8 cellular contexts compared by ENCODE assay signal in genomic region chr22:20508815-20509271, GRCh38. TPM values are rescaled to one million over a fixed set of nuclear protein-coding genes. Genes with fewer than 3 reads are reported as not detected.
DNase-seq lines count a peak whose midpoint lies in the region; ATAC-seq and TF ChIP-seq lines count a peak whose summit lies in the region.

No MANE protein-coding gene starts in this region.

- no peaks in the 10 kb centered on the region for H3K36me3 Mint-ChIP-seq in osteocyte (ENCODE audit: unreplicated experiment)

- peaks cover 53% of the 10 kb centered on the region for H3K4me1 Mint-ChIP-seq in osteocyte (ENCODE audit: unreplicated experiment)

- peak overlapping the region; percentile 95 for H3K4me3 ChIP-seq in RWPE2 (ENCODE audit: severe bottlenecking)

- H3K4me3 Mint-ChIP-seq in osteocyte (ENCODE audit: unreplicated experiment) = peak overlapping the region; percentile 90

- H3K27me3 ChIP-seq in RWPE2 (ENCODE audit: insufficient read depth, poor library complexity, severe bottlenecking) = no peaks in the 10 kb centered on the region

- H3K9me3 Mint-ChIP-seq in osteocyte (ENCODE audit: unreplicated experiment) = no peaks in the 10 kb centered on the region

- peak overlapping the region; percentile 97 for H3K27ac Mint-ChIP-seq in osteocyte (ENCODE audit: unreplicated experiment)

- H3K36me3 ChIP-seq in RWPE2 (ENCODE audit: low read depth) = peaks cover 26% of the 10 kb centered on the region

- DNase-seq in EH (ENCODE audit: low read depth) (peak; percentile 30), RWPE2 (ENCODE audit: low spot score) (no peak), epithelial cell of prostate (ENCODE audit: low read depth, low spot score) (no peak), osteocyte (ENCODE audit: extremely low spot score, unreplicated experiment) (no peak), DMS 273 treated with DMSO at 0.1 percent for 48 hours (lab: John Stamatoyannopoulos, UW) (no peak), GM10266 (ENCODE audit: extremely low spot score) (no peak)
- DNase-seq in stimulated activated CD4-positive, alpha-beta T cell treated with anti-CD3 and anti-CD28 coated beads, Interleukin-15, amount 100 ng/mL, for 24 hours = no peak

- no peak for ATAC-seq in RWPE2 (ENCODE audit: low read depth)
- ATAC-seq in GM19035 (IDR thresholded peaks at IDR 0.05; ENCODE audit: unreplicated experiment) = no peak

- H3K27ac ChIP-seq in RWPE2 (ENCODE audit: poor library complexity, severe bottlenecking) (peak overlapping the region; percentile 98), epithelial cell of prostate (peak overlapping the region; percentile 99)

- H3K4me1 ChIP-seq in RWPE2 (ENCODE audit: insufficient read depth, poor library complexity, severe bottlenecking) = peaks cover 25% of the 10 kb centered on the region

- H3K27me3 Mint-ChIP-seq in osteocyte (ENCODE audit: unreplicated experiment) = no peaks in the 10 kb centered on the region

- TF ChIP-seq CTCF in RWPE2 (IDR thresholded peaks at IDR 0.05; ENCODE audit: poor library complexity, severe bottlenecking) = no peak
- TF ChIP-seq CTCF in osteocyte (IDR thresholded peaks at IDR 0.05) = no peak
- no peak for TF ChIP-seq CTCF in GM10266 (IDR thresholded peaks at IDR 0.05; ENCODE audit: control insufficient read depth, insufficient read depth, low read depth, missing control alignments)

- no peaks in the 10 kb centered on the region for H3K9me3 ChIP-seq in RWPE2 (ENCODE audit: severe bottlenecking)

RNA-seq across cellular contexts. Expression of gene MED15, which starts 1.4 kb away (rescaled TPM):
- total RNA-seq in osteocyte = 104 TPM in 2 replicates

RNA-seq across cellular contexts. Expression of gene KLHL22, which starts 13.2 kb away (rescaled TPM):
- 44.7 and 46.3 TPM in 2 replicates for total RNA-seq in osteocyte
